Comparison of ENCODE assay signal across 1 cellular context in the genomic region with DNA sequence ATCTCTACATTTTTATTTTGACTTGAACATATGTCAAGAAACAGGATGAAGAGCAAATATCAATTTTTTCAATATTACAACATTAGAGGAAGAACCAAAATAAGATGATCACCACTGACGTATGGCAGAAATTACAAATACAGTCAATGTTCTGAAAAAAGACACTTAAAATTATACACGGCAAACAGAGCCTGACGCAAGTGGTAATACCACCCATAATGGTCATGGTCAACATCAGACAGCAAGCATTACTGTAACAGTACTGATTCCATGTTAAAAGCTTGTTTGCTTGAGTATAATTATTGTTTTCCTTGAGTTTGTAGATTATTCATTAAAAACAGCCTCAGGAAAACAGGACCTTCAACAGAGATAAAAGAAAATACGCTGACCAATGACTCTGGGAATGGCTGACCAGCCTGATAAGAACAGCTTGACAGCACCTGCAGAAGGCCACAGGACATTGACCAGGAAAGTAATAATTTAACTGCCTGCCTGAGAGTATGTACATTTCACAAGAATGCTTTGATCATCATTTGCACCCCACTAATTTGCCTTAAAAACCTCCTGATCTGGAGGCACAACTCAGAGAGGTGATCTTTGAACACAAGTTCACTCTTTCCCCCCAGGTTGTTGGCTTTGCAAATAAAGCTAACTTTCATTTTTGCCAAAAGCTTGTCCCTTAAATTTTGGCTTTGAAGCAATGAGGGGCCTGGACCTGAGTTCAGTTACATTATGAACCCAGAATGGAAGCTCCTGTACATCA.
TF ChIP-seq lines count a peak whose summit lies in the region.

No MANE protein-coding gene starts in this region.

TF ChIP-seq in HepG2, 621 proteins besides CTCF, POLR2A, EP300 and RAD21 (continued from another document and continues in another):
- TF ChIP-seq, protein P1, sequence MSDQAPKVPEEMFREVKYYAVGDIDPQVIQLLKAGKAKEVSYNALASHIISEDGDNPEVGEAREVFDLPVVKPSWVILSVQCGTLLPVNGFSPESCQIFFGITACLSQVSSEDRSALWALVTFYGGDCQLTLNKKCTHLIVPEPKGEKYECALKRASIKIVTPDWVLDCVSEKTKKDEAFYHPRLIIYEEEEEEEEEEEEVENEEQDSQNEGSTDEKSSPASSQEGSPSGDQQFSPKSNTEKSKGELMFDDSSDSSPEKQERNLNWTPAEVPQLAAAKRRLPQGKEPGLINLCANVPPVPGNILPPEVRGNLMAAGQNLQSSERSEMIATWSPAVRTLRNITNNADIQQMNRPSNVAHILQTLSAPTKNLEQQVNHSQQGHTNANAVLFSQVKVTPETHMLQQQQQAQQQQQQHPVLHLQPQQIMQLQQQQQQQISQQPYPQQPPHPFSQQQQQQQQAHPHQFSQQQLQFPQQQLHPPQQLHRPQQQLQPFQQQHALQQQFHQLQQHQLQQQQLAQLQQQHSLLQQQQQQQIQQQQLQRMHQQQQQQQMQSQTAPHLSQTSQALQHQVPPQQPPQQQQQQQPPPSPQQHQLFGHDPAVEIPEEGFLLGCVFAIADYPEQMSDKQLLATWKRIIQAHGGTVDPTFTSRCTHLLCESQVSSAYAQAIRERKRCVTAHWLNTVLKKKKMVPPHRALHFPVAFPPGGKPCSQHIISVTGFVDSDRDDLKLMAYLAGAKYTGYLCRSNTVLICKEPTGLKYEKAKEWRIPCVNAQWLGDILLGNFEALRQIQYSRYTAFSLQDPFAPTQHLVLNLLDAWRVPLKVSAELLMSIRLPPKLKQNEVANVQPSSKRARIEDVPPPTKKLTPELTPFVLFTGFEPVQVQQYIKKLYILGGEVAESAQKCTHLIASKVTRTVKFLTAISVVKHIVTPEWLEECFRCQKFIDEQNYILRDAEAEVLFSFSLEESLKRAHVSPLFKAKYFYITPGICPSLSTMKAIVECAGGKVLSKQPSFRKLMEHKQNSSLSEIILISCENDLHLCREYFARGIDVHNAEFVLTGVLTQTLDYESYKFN (CRISPR knock-in tag; conservative IDR thresholded peaks at IDR 0.05) = peak; percentile 99
- TF ChIP-seq GABPB1 (CRISPR knock-in tag; IDR thresholded peaks at IDR 0.05) (no peak), ESRRA (CRISPR knock-in tag; IDR thresholded peaks at IDR 0.05; ENCODE audit: low read depth) (peak; percentile 76), ZNF572 (CRISPR knock-in tag; IDR thresholded peaks at IDR 0.05) (no peak), ZNF431 (CRISPR knock-in tag; IDR thresholded peaks at IDR 0.05; ENCODE audit: borderline replicate concordance, low read depth) (no peak), ZNF232 (CRISPR knock-in tag; IDR thresholded peaks at IDR 0.05; ENCODE audit: borderline replicate concordance) (peak; percentile 54; the same call in 1 of the 2 replicates), TAF15 (IDR thresholded peaks at IDR 0.05; ENCODE audit: low read depth, low read length, poor library complexity, severe bottlenecking) (no peak), ISX (CRISPR knock-in tag; conservative IDR thresholded peaks at IDR 0.05) (no peak), ZNF550 (CRISPR knock-in tag; IDR thresholded peaks at IDR 0.05; ENCODE audit: borderline replicate concordance) (no peak), ATF1 (CRISPR knock-in tag; IDR thresholded peaks at IDR 0.05) (peak; percentile 63; the same call in 1 of the 2 replicates), ZNF746 (CRISPR knock-in tag; IDR thresholded peaks at IDR 0.05) (peak; percentile 71; the same call in 1 of the 2 replicates), NFIB (CRISPR knock-in tag; IDR thresholded peaks at IDR 0.05; ENCODE audit: borderline replicate concordance) (no peak), IKZF1 (IDR thresholded peaks at IDR 0.05) (no peak), ZNF792 (CRISPR knock-in tag; IDR thresholded peaks at IDR 0.05) (no peak), THYN1 (CRISPR knock-in tag; IDR thresholded peaks at IDR 0.05; ENCODE audit: borderline replicate concordance, low read depth) (0 out of 2 replicates have a peak, but pooled peaks have one; percentile 79), ZNF556 (CRISPR knock-in tag; IDR thresholded peaks at IDR 0.05; ENCODE audit: borderline replicate concordance) (peak; percentile 86; the same call in 1 of the 2 replicates), ZZZ3 (CRISPR knock-in tag; IDR thresholded peaks at IDR 0.05; ENCODE audit: borderline replicate concordance) (no peak), LCORL (IDR thresholded peaks at IDR 0.05) (peak; percentile 100), LCORL (CRISPR knock-in tag; IDR thresholded peaks at IDR 0.05) (peak; percentile 99), ZNF20 (CRISPR knock-in tag; IDR thresholded peaks at IDR 0.05) (no peak; the same call in 1 of the 2 replicates), ZNF501 (CRISPR knock-in tag; IDR thresholded peaks at IDR 0.05) (no peak), CENPX (CRISPR knock-in tag; IDR thresholded peaks at IDR 0.05) (no peak), KAT7 (CRISPR knock-in tag; IDR thresholded peaks at IDR 0.05; ENCODE audit: borderline replicate concordance) (no peak; the same call in 1 of the 2 replicates), SRSF9 (IDR thresholded peaks at IDR 0.05; ENCODE audit: borderline replicate concordance, insufficient read depth, low read depth, low read length, poor library complexity, severe bottlenecking) (no peak), NFE2 (CRISPR knock-in tag; IDR thresholded peaks at IDR 0.05) (no peak), JDP2 (CRISPR knock-in tag; IDR thresholded peaks at IDR 0.05; ENCODE audit: borderline replicate concordance) (no peak), ZNF678 (CRISPR knock-in tag; IDR thresholded peaks at IDR 0.05) (no peak), ZSCAN21 (CRISPR knock-in tag; IDR thresholded peaks at IDR 0.05; ENCODE audit: borderline replicate concordance) (peak; percentile 35; the same call in 1 of the 2 replicates), ARNTL (CRISPR knock-in tag; IDR thresholded peaks at IDR 0.05) (peak; percentile 80), CBX1 (IDR thresholded peaks at IDR 0.05; ENCODE audit: low read depth) (peak; percentile 22), ZNF143 (CRISPR knock-in tag; IDR thresholded peaks at IDR 0.05) (no peak)
- TF ChIP-seq, protein P2, sequence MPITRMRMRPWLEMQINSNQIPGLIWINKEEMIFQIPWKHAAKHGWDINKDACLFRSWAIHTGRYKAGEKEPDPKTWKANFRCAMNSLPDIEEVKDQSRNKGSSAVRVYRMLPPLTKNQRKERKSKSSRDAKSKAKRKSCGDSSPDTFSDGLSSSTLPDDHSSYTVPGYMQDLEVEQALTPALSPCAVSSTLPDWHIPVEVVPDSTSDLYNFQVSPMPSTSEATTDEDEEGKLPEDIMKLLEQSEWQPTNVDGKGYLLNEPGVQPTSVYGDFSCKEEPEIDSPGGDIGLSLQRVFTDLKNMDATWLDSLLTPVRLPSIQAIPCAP (CRISPR knock-in tag; IDR thresholded peaks at IDR 0.05; ENCODE audit: low read depth) = 0 out of 2 replicates have a peak, but pooled peaks have one; percentile 80
- TF ChIP-seq, protein P3, sequence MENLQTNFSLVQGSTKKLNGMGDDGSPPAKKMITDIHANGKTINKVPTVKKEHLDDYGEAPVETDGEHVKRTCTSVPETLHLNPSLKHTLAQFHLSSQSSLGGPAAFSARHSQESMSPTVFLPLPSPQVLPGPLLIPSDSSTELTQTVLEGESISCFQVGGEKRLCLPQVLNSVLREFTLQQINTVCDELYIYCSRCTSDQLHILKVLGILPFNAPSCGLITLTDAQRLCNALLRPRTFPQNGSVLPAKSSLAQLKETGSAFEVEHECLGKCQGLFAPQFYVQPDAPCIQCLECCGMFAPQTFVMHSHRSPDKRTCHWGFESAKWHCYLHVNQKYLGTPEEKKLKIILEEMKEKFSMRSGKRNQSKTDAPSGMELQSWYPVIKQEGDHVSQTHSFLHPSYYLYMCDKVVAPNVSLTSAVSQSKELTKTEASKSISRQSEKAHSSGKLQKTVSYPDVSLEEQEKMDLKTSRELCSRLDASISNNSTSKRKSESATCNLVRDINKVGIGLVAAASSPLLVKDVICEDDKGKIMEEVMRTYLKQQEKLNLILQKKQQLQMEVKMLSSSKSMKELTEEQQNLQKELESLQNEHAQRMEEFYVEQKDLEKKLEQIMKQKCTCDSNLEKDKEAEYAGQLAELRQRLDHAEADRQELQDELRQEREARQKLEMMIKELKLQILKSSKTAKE (CRISPR knock-in tag; IDR thresholded peaks at IDR 0.05; ENCODE audit: borderline replicate concordance) = no peak; the same call in 1 of the 2 replicates
- TF ChIP-seq, protein P4, sequence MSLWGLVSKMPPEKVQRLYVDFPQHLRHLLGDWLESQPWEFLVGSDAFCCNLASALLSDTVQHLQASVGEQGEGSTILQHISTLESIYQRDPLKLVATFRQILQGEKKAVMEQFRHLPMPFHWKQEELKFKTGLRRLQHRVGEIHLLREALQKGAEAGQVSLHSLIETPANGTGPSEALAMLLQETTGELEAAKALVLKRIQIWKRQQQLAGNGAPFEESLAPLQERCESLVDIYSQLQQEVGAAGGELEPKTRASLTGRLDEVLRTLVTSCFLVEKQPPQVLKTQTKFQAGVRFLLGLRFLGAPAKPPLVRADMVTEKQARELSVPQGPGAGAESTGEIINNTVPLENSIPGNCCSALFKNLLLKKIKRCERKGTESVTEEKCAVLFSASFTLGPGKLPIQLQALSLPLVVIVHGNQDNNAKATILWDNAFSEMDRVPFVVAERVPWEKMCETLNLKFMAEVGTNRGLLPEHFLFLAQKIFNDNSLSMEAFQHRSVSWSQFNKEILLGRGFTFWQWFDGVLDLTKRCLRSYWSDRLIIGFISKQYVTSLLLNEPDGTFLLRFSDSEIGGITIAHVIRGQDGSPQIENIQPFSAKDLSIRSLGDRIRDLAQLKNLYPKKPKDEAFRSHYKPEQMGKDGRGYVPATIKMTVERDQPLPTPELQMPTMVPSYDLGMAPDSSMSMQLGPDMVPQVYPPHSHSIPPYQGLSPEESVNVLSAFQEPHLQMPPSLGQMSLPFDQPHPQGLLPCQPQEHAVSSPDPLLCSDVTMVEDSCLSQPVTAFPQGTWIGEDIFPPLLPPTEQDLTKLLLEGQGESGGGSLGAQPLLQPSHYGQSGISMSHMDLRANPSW (CRISPR knock-in tag; IDR thresholded peaks at IDR 0.05; ENCODE audit: borderline replicate concordance) = no peak
- TF ChIP-seq, protein P5, sequence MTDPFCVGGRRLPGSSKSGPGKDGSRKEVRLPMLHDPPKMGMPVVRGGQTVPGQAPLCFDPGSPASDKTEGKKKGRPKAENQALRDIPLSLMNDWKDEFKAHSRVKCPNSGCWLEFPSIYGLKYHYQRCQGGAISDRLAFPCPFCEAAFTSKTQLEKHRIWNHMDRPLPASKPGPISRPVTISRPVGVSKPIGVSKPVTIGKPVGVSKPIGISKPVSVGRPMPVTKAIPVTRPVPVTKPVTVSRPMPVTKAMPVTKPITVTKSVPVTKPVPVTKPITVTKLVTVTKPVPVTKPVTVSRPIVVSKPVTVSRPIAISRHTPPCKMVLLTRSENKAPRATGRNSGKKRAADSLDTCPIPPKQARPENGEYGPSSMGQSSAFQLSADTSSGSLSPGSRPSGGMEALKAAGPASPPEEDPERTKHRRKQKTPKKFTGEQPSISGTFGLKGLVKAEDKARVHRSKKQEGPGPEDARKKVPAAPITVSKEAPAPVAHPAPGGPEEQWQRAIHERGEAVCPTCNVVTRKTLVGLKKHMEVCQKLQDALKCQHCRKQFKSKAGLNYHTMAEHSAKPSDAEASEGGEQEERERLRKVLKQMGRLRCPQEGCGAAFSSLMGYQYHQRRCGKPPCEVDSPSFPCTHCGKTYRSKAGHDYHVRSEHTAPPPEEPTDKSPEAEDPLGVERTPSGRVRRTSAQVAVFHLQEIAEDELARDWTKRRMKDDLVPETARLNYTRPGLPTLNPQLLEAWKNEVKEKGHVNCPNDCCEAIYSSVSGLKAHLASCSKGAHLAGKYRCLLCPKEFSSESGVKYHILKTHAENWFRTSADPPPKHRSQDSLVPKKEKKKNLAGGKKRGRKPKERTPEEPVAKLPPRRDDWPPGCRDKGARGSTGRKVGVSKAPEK (CRISPR knock-in tag; IDR thresholded peaks at IDR 0.05; ENCODE audit: borderline replicate concordance) = no peak
- TF ChIP-seq, protein P6, sequence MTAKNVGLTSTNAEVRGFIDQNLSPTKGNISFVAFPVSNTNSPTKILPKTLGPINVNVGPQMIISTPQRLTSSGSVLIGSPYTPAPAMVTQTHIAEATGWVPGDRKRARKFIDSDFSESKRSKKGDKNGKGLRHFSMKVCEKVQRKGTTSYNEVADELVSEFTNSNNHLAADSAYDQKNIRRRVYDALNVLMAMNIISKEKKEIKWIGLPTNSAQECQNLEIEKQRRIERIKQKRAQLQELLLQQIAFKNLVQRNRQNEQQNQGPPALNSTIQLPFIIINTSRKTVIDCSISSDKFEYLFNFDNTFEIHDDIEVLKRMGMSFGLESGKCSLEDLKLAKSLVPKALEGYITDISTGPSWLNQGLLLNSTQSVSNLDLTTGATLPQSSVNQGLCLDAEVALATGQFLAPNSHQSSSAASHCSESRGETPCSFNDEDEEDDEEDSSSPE (CRISPR knock-in tag; IDR thresholded peaks at IDR 0.05) = no peak
- TF ChIP-seq, protein P7, sequence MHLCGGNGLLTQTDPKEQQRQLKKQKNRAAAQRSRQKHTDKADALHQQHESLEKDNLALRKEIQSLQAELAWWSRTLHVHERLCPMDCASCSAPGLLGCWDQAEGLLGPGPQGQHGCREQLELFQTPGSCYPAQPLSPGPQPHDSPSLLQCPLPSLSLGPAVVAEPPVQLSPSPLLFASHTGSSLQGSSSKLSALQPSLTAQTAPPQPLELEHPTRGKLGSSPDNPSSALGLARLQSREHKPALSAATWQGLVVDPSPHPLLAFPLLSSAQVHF (CRISPR knock-in tag; IDR thresholded peaks at IDR 0.05) = no peak
- TF ChIP-seq, protein P8, sequence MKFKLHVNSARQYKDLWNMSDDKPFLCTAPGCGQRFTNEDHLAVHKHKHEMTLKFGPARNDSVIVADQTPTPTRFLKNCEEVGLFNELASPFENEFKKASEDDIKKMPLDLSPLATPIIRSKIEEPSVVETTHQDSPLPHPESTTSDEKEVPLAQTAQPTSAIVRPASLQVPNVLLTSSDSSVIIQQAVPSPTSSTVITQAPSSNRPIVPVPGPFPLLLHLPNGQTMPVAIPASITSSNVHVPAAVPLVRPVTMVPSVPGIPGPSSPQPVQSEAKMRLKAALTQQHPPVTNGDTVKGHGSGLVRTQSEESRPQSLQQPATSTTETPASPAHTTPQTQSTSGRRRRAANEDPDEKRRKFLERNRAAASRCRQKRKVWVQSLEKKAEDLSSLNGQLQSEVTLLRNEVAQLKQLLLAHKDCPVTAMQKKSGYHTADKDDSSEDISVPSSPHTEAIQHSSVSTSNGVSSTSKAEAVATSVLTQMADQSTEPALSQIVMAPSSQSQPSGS (CRISPR knock-in tag; IDR thresholded peaks at IDR 0.05) = peak; percentile 86
